In the genomic region with DNA sequence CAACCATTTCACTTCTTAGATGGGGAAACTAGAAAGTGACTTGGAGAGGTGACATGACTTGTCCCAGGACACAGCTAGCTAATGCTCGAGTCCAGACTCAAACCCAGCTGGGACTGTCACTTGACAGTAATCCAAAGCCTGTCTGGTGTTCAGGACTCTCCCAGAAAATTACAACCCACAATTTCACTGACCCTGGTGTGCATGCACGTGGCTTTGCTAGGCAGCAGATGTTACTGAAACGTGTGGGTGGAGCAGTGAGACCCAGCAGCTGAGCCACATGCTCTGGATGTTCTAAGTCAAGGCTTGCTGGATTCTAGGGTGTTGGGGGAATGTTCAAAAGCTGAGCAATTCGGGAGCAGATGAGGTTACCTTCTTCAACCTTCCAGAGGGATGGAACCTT, we compare ENCODE assay signal across 1 cellular context.
TF ChIP-seq lines count a peak whose summit lies in the region.

No MANE protein-coding gene starts in this region.

TF ChIP-seq in HepG2, 621 proteins besides CTCF, POLR2A, EP300 and RAD21 (continued from another document):
- no peak for TF ChIP-seq ZNF766 (CRISPR knock-in tag; IDR thresholded peaks at IDR 0.05; ENCODE audit: borderline replicate concordance)
- TF ChIP-seq ZNF124 (CRISPR knock-in tag; IDR thresholded peaks at IDR 0.05): no peak
